Comparison of ENCODE assay signal across 8 cellular contexts in genomic region chr14:58428011-58428807, GRCh38. TPM values are rescaled to one million over a fixed set of nuclear protein-coding genes. Genes with fewer than 3 reads are reported as not detected.
DNase-seq lines count a peak whose midpoint lies in the region; ATAC-seq and TF ChIP-seq lines count a peak whose summit lies in the region.
"Had no signal": no experiment of that assay in that cellular context is flagged by ENCODE, and none has a peak within 500 bp of the region (broad histone marks: within the 10 kb centered on the region; RNA-seq: fewer than 3 reads in every experiment).

No MANE protein-coding gene starts in this region.

- peak overlapping the region; percentile 91 for H3K9ac ChIP-seq in ES-I3 (ENCODE audit: low read depth, low read length)

- H3K27ac ChIP-seq in KOPT-K1 (ENCODE audit: low read depth, low read length, poor library complexity, severe bottlenecking) = peak overlapping the region; percentile 90
- H3K27ac ChIP-seq in RWPE2 (ENCODE audit: poor library complexity, severe bottlenecking) = peak overlapping the region; percentile 91
- H3K27ac ChIP-seq in lung (ENCODE audit: low read depth in 1 of 2, low read length in 1 of 2) = peak overlapping the region; percentile 89 to 98
- peak overlapping the region; percentile 41 to 91 (median 90) for H3K27ac ChIP-seq in thyroid gland

- TF ChIP-seq CTCF in RWPE2 (IDR thresholded peaks at IDR 0.05; ENCODE audit: poor library complexity, severe bottlenecking) (no peak), lung (IDR thresholded peaks at IDR 0.05; ENCODE audit: control extremely low read depth, extremely low read depth) (no peak), thyroid gland (IDR thresholded peaks at IDR 0.05) (no peak)

- TF ChIP-seq POLR2A in thyroid gland (IDR thresholded peaks at IDR 0.05) = no peak

- ATAC-seq in RWPE2 (ENCODE audit: low read depth) (peak; percentile 55), lung (ENCODE audit: insufficient read depth, low FRiP score) (no peak), HG03520 (IDR thresholded peaks at IDR 0.05; ENCODE audit: unreplicated experiment) (no peak)

- intact Hi-C loops in thyroid gland (cut with DNase I) = no loop called here

- peaks cover 4% of the 10 kb centered on the region; the same call in 1 of the 2 replicates for H3K4me1 ChIP-seq in ES-I3 (ENCODE audit: insufficient read depth, low read length)
- peaks cover 25% of the 10 kb centered on the region for H3K4me1 ChIP-seq in RWPE2 (ENCODE audit: insufficient read depth, poor library complexity, severe bottlenecking)
- H3K4me1 ChIP-seq in lung (ENCODE audit: control insufficient read depth in 2 of 2, insufficient read depth in 2 of 2, low read length in 2 of 2) = peaks cover 0 to 3% of the 10 kb centered on the region in 2 donors
- peaks cover 11 to 21% of the 10 kb centered on the region in 2 donors for H3K4me1 ChIP-seq in thyroid gland

- no peak for DNase-seq in RWPE2 (ENCODE audit: low spot score)
- DNase-seq in dermis blood vessel endothelial cell = peak; percentile 70
- no peak for DNase-seq in lung (ENCODE audit: low spot score)
- no peak for DNase-seq in thyroid gland

- H3K27me3 ChIP-seq in RWPE2 (ENCODE audit: insufficient read depth, poor library complexity, severe bottlenecking) (no peaks in the 10 kb centered on the region), lung (ENCODE audit: control insufficient read depth, insufficient read depth) (no peaks in the 10 kb centered on the region), thyroid gland (no peaks in the 10 kb centered on the region)

- H3K9me3 ChIP-seq in ES-I3 (ENCODE audit: control insufficient read depth, insufficient read depth, low read length) = no peaks in the 10 kb centered on the region
- no peaks in the 10 kb centered on the region for H3K9me3 ChIP-seq in KOPT-K1 (ENCODE audit: insufficient read depth, low read length, poor library complexity, severe bottlenecking)
- H3K9me3 ChIP-seq in RWPE2 (ENCODE audit: severe bottlenecking) = no peaks in the 10 kb centered on the region
- no peaks in the 10 kb centered on the region for H3K9me3 ChIP-seq in lung (ENCODE audit: control insufficient read depth in 2 of 2, insufficient read depth in 1 of 2, low read length in 1 of 2)
- H3K9me3 ChIP-seq in thyroid gland = no peaks in the 10 kb centered on the region

- WGBS in lung, 2 donors = 1% methylated on average over 12 of the region's 12 CpGs
- WGBS in thyroid gland, 2 donors = 1% methylated on average over 12 of the region's 12 CpGs

- peaks cover 5% of the 10 kb centered on the region; the same call in 1 of the 2 replicates for H3K36me3 ChIP-seq in ES-I3 (ENCODE audit: insufficient read depth, low read length)
- H3K36me3 ChIP-seq in KOPT-K1 (ENCODE audit: insufficient read depth, low read length) = peaks cover 40% of the 10 kb centered on the region
- H3K36me3 ChIP-seq in RWPE2 (ENCODE audit: low read depth) = peaks cover 51% of the 10 kb centered on the region
- peaks cover 0 to 6% of the 10 kb centered on the region in 2 donors for H3K36me3 ChIP-seq in lung (ENCODE audit: control insufficient read depth in 2 of 2, insufficient read depth in 2 of 2, low read length in 2 of 2)
- peaks cover 0 to 8% of the 10 kb centered on the region in 2 donors for H3K36me3 ChIP-seq in thyroid gland

- peak overlapping the region; percentile 92 for H3K4me3 ChIP-seq in RWPE2 (ENCODE audit: severe bottlenecking)
- peak overlapping the region; percentile 62 for H3K4me3 ChIP-seq in lung
- H3K4me3 ChIP-seq in thyroid gland (replicated peaks in 1 of 3) = peak overlapping the region; percentile 9 to 81 (median 31)

RNA-seq across cellular contexts. Expression of gene KIAA0586, which starts 0.7 kb away (rescaled TPM):
- 20.9 and 36.8 TPM in 2 replicates for total RNA-seq in dermis blood vessel endothelial cell
- 10 to 100 TPM; 13.4 to 30.1 TPM for total RNA-seq in lung
- 1 to 10 TPM; 5.3 to 5.8 TPM for polyA plus RNA-seq in lung
- 10 to 100 TPM; 18.7 to 26.3 (median 21.2) TPM for total RNA-seq in thyroid gland

RNA-seq across cellular contexts. Expression of gene TIMM9, which starts 0.9 kb away (rescaled TPM):
- total RNA-seq in dermis blood vessel endothelial cell (17.0 and 17.5 TPM in 2 replicates), lung (10 to 100 TPM; 18.7 to 30.6 TPM), thyroid gland (10 to 100 TPM; 40.4 to 87.2 (median 59.8) TPM)
- 10 to 100 TPM; 23.6 to 50.7 TPM for polyA plus RNA-seq in lung

RNA-seq across cellular contexts. Expression of gene TOMM20L, which starts 32.5 kb away (rescaled TPM):
- total RNA-seq in dermis blood vessel endothelial cell = not detected in 2 replicates
- total RNA-seq in lung = under 1 TPM in 1 of 2 donors, not detected in 1; 0.74 TPM
- polyA plus RNA-seq in lung = not detected
- total RNA-seq in thyroid gland = not detected
- total RNA-seq: frontal cortex had no signal

Comparison
In these comparisons a context has a peak if more than half of its experiments do, and no peak if none do; other contexts are left out.
1. H3K4me3 ChIP-seq: peak in every context shown above with its lines; median percentile 92 in RWPE2; 62 in lung; 31 in thyroid gland.